ENCODE assay signal across 1 cellular context in genomic region chr12:49482095-49483051, GRCh38.
TF ChIP-seq lines count a peak whose summit lies in the region.

No MANE protein-coding gene starts in this region.

TF ChIP-seq in HEK293, 187 proteins besides CTCF, POLR2A, EP300 and RAD21 (continued from another document):
- peak; percentile 32; the same call in 1 of the 2 replicates for TF ChIP-seq ZNF600 (tag by site-specific recombination; IDR thresholded peaks at IDR 0.05)
- TF ChIP-seq SP7 (tag by site-specific recombination; IDR thresholded peaks at IDR 0.05) = peak; percentile 64; the same call in 1 of the 2 replicates
TF ChIP-seq in HEK293: peak in this region for 5.
